In genomic region chr5:138725153-138725884, GRCh38 we compare ENCODE assay signal across 8 cellular contexts. TPM values are rescaled to one million over a fixed set of nuclear protein-coding genes. Genes with fewer than 3 reads are reported as not detected.
DNase-seq lines count a peak whose midpoint lies in the region; ATAC-seq and TF ChIP-seq lines count a peak whose summit lies in the region.

No MANE protein-coding gene starts in this region.

- no peaks in the 10 kb centered on the region for H3K9me3 ChIP-seq in HUES48 (ENCODE audit: control insufficient read depth, insufficient read depth, low read length)

- H3K79me2 ChIP-seq in ACC112 (ENCODE audit: control insufficient read depth, insufficient read depth, low read length, unreplicated experiment), result no peaks in the 10 kb centered on the region

- H3K4me1 ChIP-seq in ACC112 (ENCODE audit: control insufficient read depth, insufficient read depth, low read length, unreplicated experiment), result peaks cover 14% of the 10 kb centered on the region
- peaks cover 38% of the 10 kb centered on the region for H3K4me1 ChIP-seq in HUES48 (ENCODE audit: control insufficient read depth, insufficient read depth, low read length)

- DNase-seq in RPMI7951 (ENCODE audit: low read depth), result peak; percentile 78
- DNase-seq in fibroblast of pulmonary artery (ENCODE audit: low read depth), result peak; percentile 66
- peak in 37 of 56 donors; percentile 6 to 83 (median 35) for DNase-seq in nucleus accumbens (lab: John Stamatoyannopoulos, UW)
- DNase-seq in stimulated activated CD4-positive, alpha-beta T cell treated with anti-CD3 and anti-CD28 coated beads, Interleukin-4, amount 100 ng/mL, for 4 hours, result no peak
- DNase-seq in activated CD4-positive, alpha-beta T cell treated with anti-CD3 and anti-CD28 coated beads for 48 hours, result no peak

- peak; percentile 42 for TF ChIP-seq CTCF in fibroblast of pulmonary artery (IDR thresholded peaks at IDR 0.05; ENCODE audit: low read length, missing control alignments)

- H2AFZ ChIP-seq in ACC112 (ENCODE audit: low read length, unreplicated experiment), result peak overlapping the region; percentile 84

- H3K27ac ChIP-seq in ACC112 (ENCODE audit: low read depth, low read length) (peak overlapping the region; percentile 69), HUES48 (ENCODE audit: low read depth, low read length) (peak overlapping the region; percentile 70)

- H3K27me3 ChIP-seq in ACC112 (ENCODE audit: insufficient read depth, low read length), result no peaks in the 10 kb centered on the region; the same call in 1 of the 2 replicates
- no peaks in the 10 kb centered on the region for H3K27me3 ChIP-seq in HUES48 (ENCODE audit: control insufficient read depth, insufficient read depth, low read length)

- peak overlapping the region; percentile 38 for H3K9ac ChIP-seq in HUES48 (ENCODE audit: low read depth, low read length)

- peak overlapping the region; percentile 41; the same call in 1 of the 2 replicates for H3K4me3 ChIP-seq in ACC112 (ENCODE audit: low read depth, low read length)
- peak overlapping the region; percentile 27; the same call in 1 of the 2 replicates for H3K4me3 ChIP-seq in HUES48 (ENCODE audit: low read depth, low read length)
- H3K4me3 ChIP-seq in fibroblast of pulmonary artery (replicated peaks; ENCODE audit: low read depth, low read length), result no peak overlapping the region

- H3K36me3 ChIP-seq in ACC112 (ENCODE audit: insufficient read depth, low read length), result no peaks in the 10 kb centered on the region
- H3K36me3 ChIP-seq in HUES48 (ENCODE audit: control insufficient read depth, insufficient read depth, low read length), result no peaks in the 10 kb centered on the region

- ATAC-seq in GM19455 (IDR thresholded peaks at IDR 0.05; ENCODE audit: unreplicated experiment), result no peak

RNA-seq across cellular contexts. Expression of gene CTNNA1, which starts 27.9 kb away (rescaled TPM):
- 243 and 244 TPM in 2 replicates for total RNA-seq in RPMI7951 (2014; rRNA removed; shearing (Covaris generic))

Comparison
In these comparisons a context has a peak if more than half of its experiments do, and no peak if none do; other contexts are left out.
1. DNase-seq: peak in RPMI7951 (single experiment), fibroblast of pulmonary artery (single experiment) and nucleus accumbens (37 of 56); none in stimulated activated CD4-positive, alpha-beta T cell treated with anti-CD3 and anti-CD28 coated beads, Interleukin-4, amount 100 ng/mL, for 4 hours (0 of 2) and activated CD4-positive, alpha-beta T cell treated with anti-CD3 and anti-CD28 coated beads for 48 hours (single experiment).